ENCODE assay signal across 22 cellular contexts in the genomic region with DNA sequence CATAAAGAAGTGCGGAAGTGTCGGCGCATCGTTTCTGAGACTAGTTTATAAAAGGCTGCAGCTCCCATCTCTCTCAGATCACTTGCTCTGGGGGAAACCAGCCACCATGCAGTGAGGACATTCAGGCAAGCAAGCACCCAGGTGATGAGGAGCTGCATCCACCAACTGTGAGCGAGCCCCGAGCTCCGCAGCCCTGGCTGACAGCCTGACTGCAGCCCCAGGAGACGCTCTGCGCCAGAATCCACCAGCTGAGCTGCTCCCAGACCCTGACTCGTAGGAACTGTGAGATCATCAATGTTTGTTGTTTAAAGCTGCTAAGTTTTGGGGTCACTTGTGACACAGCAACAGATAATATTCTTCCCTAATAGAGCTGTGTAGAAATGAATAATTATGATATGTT.
"Had no signal": no experiment of that assay in that cellular context is flagged by ENCODE, and none has a peak within 500 bp of the region (broad histone marks: within the 10 kb centered on the region; RNA-seq: fewer than 3 reads in every experiment).

No MANE protein-coding gene starts in this region.

- H3K4me3 Mint-ChIP-seq: immature natural killer cell; memory B cell; naive thymus-derived CD4-positive, alpha-beta T cell; natural killer cell treated with Interleukin-12 subunit alpha and Interleukin-12 subunit beta and Interleukin-15 and Interleukin-18, amount 100 ng/mL, for 72 hours; stimulated activated effector memory CD8-positive, alpha-beta T cell treated with anti-CD3 and anti-CD28 coated beads, Interleukin-12 subunit alpha, Interleukin-12 subunit beta, amount 100 ng/mL, for 72 hours; stimulated activated naive CD8-positive, alpha-beta T cell treated with anti-CD3 and anti-CD28 coated beads, Interleukin-15, amount 100 ng/mL, for 72 hours had no signal

- H3K36me3 ChIP-seq: left lung, pancreas, prostate gland had no signal

- H3K27me3 ChIP-seq: heart left ventricle, left lung, pancreas, spleen, transverse colon, upper lobe of right lung had no signal

- H3K9me3 ChIP-seq: heart left ventricle, left lung, mucosa of descending colon, pancreas, prostate gland, spleen, transverse colon, upper lobe of right lung had no signal

- ATAC-seq: naive thymus-derived CD4-positive, alpha-beta T cell; natural killer cell treated with Interleukin-12 subunit alpha and Interleukin-12 subunit beta and Interleukin-15 and Interleukin-18, amount 100 ng/mL, for 72 hours; stimulated activated effector memory CD8-positive, alpha-beta T cell treated with anti-CD3 and anti-CD28 coated beads, Interleukin-12 subunit alpha, Interleukin-12 subunit beta, amount 100 ng/mL, for 72 hours; stimulated activated naive CD8-positive, alpha-beta T cell treated with anti-CD3 and anti-CD28 coated beads, Interleukin-15, amount 100 ng/mL, for 72 hours had no signal

- H3K4me1 Mint-ChIP-seq: stimulated activated effector memory CD8-positive, alpha-beta T cell treated with anti-CD3 and anti-CD28 coated beads, Interleukin-12 subunit alpha, Interleukin-12 subunit beta, amount 100 ng/mL, for 72 hours had no signal

- H3K27me3 Mint-ChIP-seq: memory B cell; naive thymus-derived CD4-positive, alpha-beta T cell; natural killer cell treated with Interleukin-12 subunit alpha and Interleukin-12 subunit beta and Interleukin-15 and Interleukin-18, amount 100 ng/mL, for 72 hours; stimulated activated naive CD8-positive, alpha-beta T cell treated with anti-CD3 and anti-CD28 coated beads, Interleukin-15, amount 100 ng/mL, for 72 hours had no signal

- H3K27ac Mint-ChIP-seq: immature natural killer cell; memory B cell; naive thymus-derived CD4-positive, alpha-beta T cell; natural killer cell treated with Interleukin-12 subunit alpha and Interleukin-12 subunit beta and Interleukin-15 and Interleukin-18, amount 100 ng/mL, for 72 hours had no signal

- H3K36me3 Mint-ChIP-seq: natural killer cell treated with Interleukin-12 subunit alpha and Interleukin-12 subunit beta and Interleukin-15 and Interleukin-18, amount 100 ng/mL, for 72 hours had no signal

- H3K9me3 Mint-ChIP-seq: immature natural killer cell; memory B cell; naive thymus-derived CD4-positive, alpha-beta T cell; natural killer cell treated with Interleukin-12 subunit alpha and Interleukin-12 subunit beta and Interleukin-15 and Interleukin-18, amount 100 ng/mL, for 72 hours; stimulated activated effector memory CD8-positive, alpha-beta T cell treated with anti-CD3 and anti-CD28 coated beads, Interleukin-12 subunit alpha, Interleukin-12 subunit beta, amount 100 ng/mL, for 72 hours; stimulated activated naive CD8-positive, alpha-beta T cell treated with anti-CD3 and anti-CD28 coated beads, Interleukin-15, amount 100 ng/mL, for 72 hours had no signal

- H3K27ac ChIP-seq: pancreas, prostate gland, spleen had no signal

- DNase-seq: hypothalamus; immature natural killer cell; kidney; midbrain; naive thymus-derived CD4-positive, alpha-beta T cell; posterior cingulate gyrus; retina; spleen; stimulated activated CD4-positive, alpha-beta T cell treated with anti-CD3 and anti-CD28 coated beads, Interleukin-4, amount 100 ng/mL, for 24 hours; stimulated activated naive CD4-positive, alpha-beta T cell treated with Interleukin-2 at 50 U/mL for 16 hours; stimulated activated naive CD8-positive, alpha-beta T cell treated with anti-CD3 and anti-CD28 coated beads, Interleukin-15, amount 100 ng/mL, for 72 hours; upper lobe of right lung had no signal

- H3K4me3 ChIP-seq: heart left ventricle, left lung, lung, mucosa of descending colon, pancreas, prostate gland, spleen, transverse colon, upper lobe of right lung had no signal

- H3K4me1 ChIP-seq: prostate gland had no signal
